ENCODE assay signal across 8 cellular contexts in genomic region chr19:12610540-12611360, GRCh38. TPM values are rescaled to one million over a fixed set of nuclear protein-coding genes. Genes with fewer than 3 reads are reported as not detected.
DNase-seq lines count a peak whose midpoint lies in the region; ATAC-seq and TF ChIP-seq lines count a peak whose summit lies in the region.

Gene ZNF490 (minus strand): TSS chr19:12610813. CDS start chr19:12610680, 133 bp downstream.
Gene ZNF791 (plus strand): TSS chr19:12610920. CDS start chr19:12611080, 160 bp downstream.

- H3K4me3 ChIP-seq in AG04449 (ENCODE audit: low read depth, low read length), result peak within 1 kb of the TSS; percentile 100
- H3K4me3 ChIP-seq in WERI-Rb-1 (ENCODE audit: low read depth, low read length), result peak within 1 kb of the TSS; percentile 100
- peak within 1 kb of the TSS; percentile 86 to 91 (median 87) for H3K4me3 ChIP-seq in mammary epithelial cell (replicated peaks in 1 of 3; ENCODE audit: insufficient read depth in 1 of 3, low read depth in 2 of 3, low read length in 3 of 3)
- H3K4me3 ChIP-seq in iPS-20b (ENCODE audit: low read length), result peak within 1 kb of the TSS; percentile 93
- peak within 1 kb of the TSS; percentile 92 to 100 (median 95) for H3K4me3 ChIP-seq in skeletal muscle tissue (ENCODE audit: low read length in 3 of 3)

- dilution Hi-C loops in mammary epithelial cell (cut with HindIII; ENCODE audit: low sequenced_read_pairs), result no loop called here

- DNase-seq in AG04449 (ENCODE audit: low read depth, low spot score), result peak; percentile 73
- DNase-seq in NCI-H2227 treated with DMSO at 0.1 percent for 48 hours (lab: John Stamatoyannopoulos, UW), result peak; percentile 90
- DNase-seq in WERI-Rb-1, result peak; percentile 99
- DNase-seq in mammary epithelial cell, result peak; percentile 95

- TF ChIP-seq CTCF in AG04449 (IDR thresholded peaks at IDR 0.05; ENCODE audit: insufficient read depth, low read length, missing control alignments) (no peak), WERI-Rb-1 (IDR thresholded peaks at IDR 0.05; ENCODE audit: low read depth, low read length) (no peak), mammary epithelial cell (conservative IDR thresholded peaks at IDR 0.05 in 1 of 2, IDR thresholded peaks at IDR 0.05 in 1 of 2; ENCODE audit: extremely low read depth in 1 of 2, insufficient read depth in 1 of 2, low read depth in 1 of 2, low read length in 2 of 2) (peak in 1 of 2 donors; percentile 13)

- H3K4me1 ChIP-seq in mammary epithelial cell (ENCODE audit: insufficient read depth, low read length) (no peaks in the 10 kb centered on the region), iPS-20b (ENCODE audit: insufficient read depth, low read length) (no peaks in the 10 kb centered on the region), skeletal muscle tissue (ENCODE audit: control insufficient read depth in 3 of 3, insufficient read depth in 3 of 3, low read length in 3 of 3) (peaks cover 10 to 17% (median 15%) of the 10 kb centered on the region in 3 donors)

- ATAC-seq in GM18907 (IDR thresholded peaks at IDR 0.05; ENCODE audit: unreplicated experiment), result peak; percentile 74
- ATAC-seq in HG03159 (IDR thresholded peaks at IDR 0.05; ENCODE audit: unreplicated experiment), result peak; percentile 67

- H3K9ac ChIP-seq in mammary epithelial cell (ENCODE audit: insufficient read depth, low read length) (peak within 1 kb of the TSS; percentile 90), iPS-20b (ENCODE audit: low read depth, low read length) (peak within 1 kb of the TSS; percentile 90), skeletal muscle tissue (ENCODE audit: low read depth in 1 of 3, low read length in 3 of 3) (peak within 1 kb of the TSS; percentile 97 to 100 (median 99))

- intact Hi-C loops in mammary epithelial cell (cut with micrococcal nuclease), result loop anchor here (2.0 to 5.0 kb wide), 2 partner anchors 57 to 60 kb away; partner anchors contain the start of genes MAN2B1, WDR83 and ZNF564

- H4K20me1 ChIP-seq in mammary epithelial cell (ENCODE audit: insufficient read depth, low read length), result no peaks in the 10 kb centered on the region

- in situ Hi-C loops in mammary epithelial cell (cut with MboI; ENCODE audit: low sequenced_read_pairs in 2 of 2), result no loop called here

- peak within 1 kb of the TSS; percentile 99 for H2AFZ ChIP-seq in mammary epithelial cell (ENCODE audit: low read depth, low read length)

- POLR2A ChIA-PET in AG04449 (lab: Yijun Ruan, JAX), result interaction anchor here (0.6 to 1.2 kb wide), 5 partner anchors 10 to 268 kb away, joined by 3 to 5 read pairs (median 4); a partner anchor contains a TSS

- H3K4me2 ChIP-seq in mammary epithelial cell (ENCODE audit: insufficient read depth, low read depth, low read length), result peak within 1 kb of the TSS; percentile 96

- H3K27me3 ChIP-seq in WERI-Rb-1 (ENCODE audit: insufficient read depth, low read depth, severe bottlenecking) (no peaks in the 10 kb centered on the region), mammary epithelial cell (ENCODE audit: insufficient read depth, low read length) (no peaks in the 10 kb centered on the region), iPS-20b (ENCODE audit: insufficient read depth, low read length) (no peaks in the 10 kb centered on the region), skeletal muscle tissue (ENCODE audit: control insufficient read depth in 3 of 3, insufficient read depth in 3 of 3, low read length in 3 of 3) (no peaks in the 10 kb centered on the region)

- TSS peak; percentile 82 for BruUV-seq in mammary epithelial cell (replicated peaks; lab: Mats Ljungman, UMichigan)

- WGBS in mammary epithelial cell (ENCODE audit: low coverage, missing lambda C conversion rate), result 3% methylated on average over 27 of the region's 61 CpGs

- CTCF ChIA-PET in AG04449 (lab: Yijun Ruan, JAX) (interaction anchor here (1.3 to 2.1 kb wide), 4 partner anchors 31 to 62 kb away, joined by 4 to 12 read pairs (median 6); no protein-coding TSS in a partner anchor), mammary epithelial cell (lab: Charles Lee; ENCODE audit: low non-redundant PET) (no interaction called here)

- peaks cover 63% of the 10 kb centered on the region for H3K79me2 ChIP-seq in mammary epithelial cell (ENCODE audit: insufficient read depth, low read length)

- H3K36me3 ChIP-seq in WERI-Rb-1 (peaks cover 40% of the 10 kb centered on the region), mammary epithelial cell (ENCODE audit: insufficient read depth, low read length) (peaks cover 1% of the 10 kb centered on the region), iPS-20b (ENCODE audit: insufficient read depth, low read depth, low read length) (peaks cover 25% of the 10 kb centered on the region), skeletal muscle tissue (ENCODE audit: control insufficient read depth in 3 of 3, insufficient read depth in 3 of 3, low read length in 3 of 3) (peaks cover 6 to 24% (median 19%) of the 10 kb centered on the region in 3 donors)

- H3K9me3 ChIP-seq in WERI-Rb-1 (ENCODE audit: severe bottlenecking), result no peaks in the 10 kb centered on the region
- H3K9me3 ChIP-seq in mammary epithelial cell (replicated peaks; ENCODE audit: insufficient read depth, low read length), result no peaks in the 10 kb centered on the region
- H3K9me3 ChIP-seq in iPS-20b (ENCODE audit: insufficient read depth, low read depth, low read length), result no peaks in the 10 kb centered on the region
- no peaks in the 10 kb centered on the region for H3K9me3 ChIP-seq in skeletal muscle tissue (ENCODE audit: control insufficient read depth in 3 of 3, low read length in 3 of 3)

- H3K27ac ChIP-seq in WERI-Rb-1, result peak within 1 kb of the TSS; percentile 89
- H3K27ac ChIP-seq in mammary epithelial cell (ENCODE audit: insufficient read depth, low read depth, low read length), result peak within 1 kb of the TSS; percentile 91
- H3K27ac ChIP-seq in iPS-20b (ENCODE audit: low read length), result peak within 1 kb of the TSS; percentile 4
- H3K27ac ChIP-seq in skeletal muscle tissue (ENCODE audit: low read depth, low read length), result peak within 1 kb of the TSS; percentile 98

RNA-seq across cellular contexts. Expression of gene ZNF490, which starts in this region (rescaled TPM):
- total RNA-seq in mammary epithelial cell, result 1 to 10 TPM; 6.5 to 8.3 TPM
- 2.2 TPM for polyA plus RNA-seq in mammary epithelial cell
- polyA minus RNA-seq in mammary epithelial cell, result 40.1 TPM
- 5.2 TPM for total RNA-seq in skeletal muscle tissue

RNA-seq across cellular contexts. Expression of gene ZNF791, which starts in this region (rescaled TPM):
- total RNA-seq in mammary epithelial cell (10 to 100 TPM; 15.3 to 18.6 TPM), skeletal muscle tissue (10.4 TPM)
- polyA plus RNA-seq in mammary epithelial cell, result 6.2 TPM
- 19.1 TPM for polyA minus RNA-seq in mammary epithelial cell

Comparison
In these comparisons a context has a peak if more than half of its experiments do, and no peak if none do; other contexts are left out.
1. Peak in every context shown above with its lines: DNase-seq, ATAC-seq, H3K4me3 ChIP-seq and H3K27ac ChIP-seq.
2. H3K27ac ChIP-seq: peak in every context shown above with its lines; median percentile 98 in skeletal muscle tissue; 91 in mammary epithelial cell; 89 in WERI-Rb-1; 4 in iPS-20b.